ENCODE assay signal across 1 cellular context in genomic region chr3:47802734-47803477, GRCh38.
TF ChIP-seq lines count a peak whose summit lies in the region.

DHX30 (plus strand) TSS chr3:47803138; CDS start chr3:47810684, 7,546 bp downstream.

TF ChIP-seq in HEK293, 187 proteins besides CTCF, POLR2A, EP300 and RAD21 (continued from another document):
- no peak for TF ChIP-seq PATZ1 (tag by site-specific recombination; IDR thresholded peaks at IDR 0.05)
- TF ChIP-seq ZXDB (tag by site-specific recombination; IDR thresholded peaks at IDR 0.05): 0 out of 2 replicates have a peak, but pooled peaks have one; percentile 6
- TF ChIP-seq ZNF624 (tag by site-specific recombination; IDR thresholded peaks at IDR 0.05): no peak
- no peak for TF ChIP-seq ZNF133 (tag by site-specific recombination; IDR thresholded peaks at IDR 0.05)
- TF ChIP-seq ZNF18 (tag by site-specific recombination; IDR thresholded peaks at IDR 0.05): no peak
- TF ChIP-seq ZSCAN4 (tag by site-specific recombination; IDR thresholded peaks at IDR 0.05): no peak
- TF ChIP-seq IKZF3 (tag by site-specific recombination; IDR thresholded peaks at IDR 0.05): peak; percentile 5; the same call in 1 of the 2 replicates
- no peak for TF ChIP-seq GLIS2 (tag by site-specific recombination; IDR thresholded peaks at IDR 0.05)
- TF ChIP-seq ZNF26 (tag by site-specific recombination; IDR thresholded peaks at IDR 0.05): no peak
- no peak for TF ChIP-seq ZNF449 (tag by site-specific recombination; IDR thresholded peaks at IDR 0.05)
- TF ChIP-seq ZNF175 (tag by site-specific recombination; IDR thresholded peaks at IDR 0.05): no peak
- peak; percentile 56; the same call in 1 of the 2 replicates for TF ChIP-seq ZSCAN30 (tag by site-specific recombination; IDR thresholded peaks at IDR 0.05)
- TF ChIP-seq ZNF621 (tag by site-specific recombination; IDR thresholded peaks at IDR 0.05): no peak
- no peak for TF ChIP-seq ZNF571 (tag by site-specific recombination; IDR thresholded peaks at IDR 0.05)
- TF ChIP-seq ZNF155 (tag by site-specific recombination; IDR thresholded peaks at IDR 0.05): no peak
- TF ChIP-seq ZNF211 (tag by site-specific recombination; IDR thresholded peaks at IDR 0.05; ENCODE audit: low read depth): no peak
- no peak for TF ChIP-seq YY2 (tag by site-specific recombination; IDR thresholded peaks at IDR 0.05)
- TF ChIP-seq ZNF292 (tag by site-specific recombination; IDR thresholded peaks at IDR 0.05; ENCODE audit: borderline replicate concordance, low read depth): no peak
- no peak for TF ChIP-seq ZNF530 (tag by site-specific recombination; IDR thresholded peaks at IDR 0.05; ENCODE audit: low read depth)
- no peak for TF ChIP-seq KLF7 (tag by site-specific recombination; IDR thresholded peaks at IDR 0.05; ENCODE audit: borderline replicate concordance)
- TF ChIP-seq ZNF169 (tag by site-specific recombination; IDR thresholded peaks at IDR 0.05): no peak
- no peak for TF ChIP-seq ZNF174 (tag by site-specific recombination; IDR thresholded peaks at IDR 0.05)
- no peak for TF ChIP-seq ZNF416 (tag by site-specific recombination; IDR thresholded peaks at IDR 0.05)
- TF ChIP-seq ZNF837 (tag by site-specific recombination; IDR thresholded peaks at IDR 0.05): no peak
- TF ChIP-seq ZNF654 (tag by site-specific recombination; IDR thresholded peaks at IDR 0.05; ENCODE audit: low read depth): no peak
- no peak for TF ChIP-seq ZNF362 (tag by site-specific recombination; IDR thresholded peaks at IDR 0.05)
- TF ChIP-seq ZNF747 (tag by site-specific recombination; IDR thresholded peaks at IDR 0.05): no peak
- TF ChIP-seq ZNF19 (tag by site-specific recombination; IDR thresholded peaks at IDR 0.05; ENCODE audit: low read depth): no peak
- TF ChIP-seq ZNF16 (tag by site-specific recombination; IDR thresholded peaks at IDR 0.05; ENCODE audit: low read depth): no peak
- TF ChIP-seq KLF9 (tag by site-specific recombination; IDR thresholded peaks at IDR 0.05; ENCODE audit: low read depth): no peak
- no peak for TF ChIP-seq PRDM6 (tag by site-specific recombination; IDR thresholded peaks at IDR 0.05)
- TF ChIP-seq ZNF24 (tag by site-specific recombination; IDR thresholded peaks at IDR 0.05): no peak
- no peak for TF ChIP-seq ZNF777 (tag by site-specific recombination; IDR thresholded peaks at IDR 0.05; ENCODE audit: borderline replicate concordance)
- no peak for TF ChIP-seq ZNF350 (tag by site-specific recombination; IDR thresholded peaks at IDR 0.05)
- TF ChIP-seq ZBTB20 (tag by site-specific recombination; IDR thresholded peaks at IDR 0.05): peak; percentile 78; the same call in 1 of the 2 replicates
- no peak for TF ChIP-seq YY1 (tag by site-specific recombination; IDR thresholded peaks at IDR 0.05)
- TF ChIP-seq SETDB1 (IDR thresholded peaks at IDR 0.05; ENCODE audit: insufficient read length, low read length): no peak
- TF ChIP-seq ZBTB17 (tag by site-specific recombination; IDR thresholded peaks at IDR 0.05): peak; percentile 57; the same call in 1 of the 2 replicates
- no peak for TF ChIP-seq INSM2 (tag by site-specific recombination; IDR thresholded peaks at IDR 0.05)
- no peak for TF ChIP-seq FEZF1 (tag by site-specific recombination; IDR thresholded peaks at IDR 0.05)
- no peak for TF ChIP-seq ZNF280C (tag by site-specific recombination; IDR thresholded peaks at IDR 0.05)
